In the genomic region with DNA sequence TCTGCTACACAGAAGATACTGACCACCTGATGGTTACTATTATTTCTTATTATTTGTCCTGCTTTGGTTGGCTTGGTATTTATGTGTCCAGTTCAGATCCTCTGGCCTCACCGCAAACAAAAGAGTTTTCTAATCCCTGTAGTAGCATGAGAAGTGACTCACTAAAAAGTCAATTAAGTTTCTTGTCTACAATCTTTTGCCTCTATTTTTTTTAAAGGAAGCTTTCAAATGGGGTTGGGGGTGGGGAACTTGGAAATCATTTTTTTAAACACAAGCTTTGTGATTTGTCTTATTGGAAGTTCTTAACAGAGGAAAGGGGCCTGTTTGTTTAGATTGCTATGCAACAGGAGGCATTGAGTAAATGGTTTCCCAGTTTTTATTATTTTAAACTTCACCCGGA, we compare ENCODE assay signal across 2 cellular contexts.
TF ChIP-seq lines count a peak whose summit lies in the region.

No MANE protein-coding gene starts in this region.

TF ChIP-seq in SK-N-SH, 30 proteins besides CTCF, POLR2A, EP300 and RAD21 (continued from another document):
- TF ChIP-seq, protein P1, sequence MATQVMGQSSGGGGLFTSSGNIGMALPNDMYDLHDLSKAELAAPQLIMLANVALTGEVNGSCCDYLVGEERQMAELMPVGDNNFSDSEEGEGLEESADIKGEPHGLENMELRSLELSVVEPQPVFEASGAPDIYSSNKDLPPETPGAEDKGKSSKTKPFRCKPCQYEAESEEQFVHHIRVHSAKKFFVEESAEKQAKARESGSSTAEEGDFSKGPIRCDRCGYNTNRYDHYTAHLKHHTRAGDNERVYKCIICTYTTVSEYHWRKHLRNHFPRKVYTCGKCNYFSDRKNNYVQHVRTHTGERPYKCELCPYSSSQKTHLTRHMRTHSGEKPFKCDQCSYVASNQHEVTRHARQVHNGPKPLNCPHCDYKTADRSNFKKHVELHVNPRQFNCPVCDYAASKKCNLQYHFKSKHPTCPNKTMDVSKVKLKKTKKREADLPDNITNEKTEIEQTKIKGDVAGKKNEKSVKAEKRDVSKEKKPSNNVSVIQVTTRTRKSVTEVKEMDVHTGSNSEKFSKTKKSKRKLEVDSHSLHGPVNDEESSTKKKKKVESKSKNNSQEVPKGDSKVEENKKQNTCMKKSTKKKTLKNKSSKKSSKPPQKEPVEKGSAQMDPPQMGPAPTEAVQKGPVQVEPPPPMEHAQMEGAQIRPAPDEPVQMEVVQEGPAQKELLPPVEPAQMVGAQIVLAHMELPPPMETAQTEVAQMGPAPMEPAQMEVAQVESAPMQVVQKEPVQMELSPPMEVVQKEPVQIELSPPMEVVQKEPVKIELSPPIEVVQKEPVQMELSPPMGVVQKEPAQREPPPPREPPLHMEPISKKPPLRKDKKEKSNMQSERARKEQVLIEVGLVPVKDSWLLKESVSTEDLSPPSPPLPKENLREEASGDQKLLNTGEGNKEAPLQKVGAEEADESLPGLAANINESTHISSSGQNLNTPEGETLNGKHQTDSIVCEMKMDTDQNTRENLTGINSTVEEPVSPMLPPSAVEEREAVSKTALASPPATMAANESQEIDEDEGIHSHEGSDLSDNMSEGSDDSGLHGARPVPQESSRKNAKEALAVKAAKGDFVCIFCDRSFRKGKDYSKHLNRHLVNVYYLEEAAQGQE (IDR thresholded peaks at IDR 0.05; ENCODE audit: low read depth, low read length) = no peak
- TF ChIP-seq TCF12 (IDR thresholded peaks at IDR 0.05) = no peak
- no peak for TF ChIP-seq POLR2AphosphoS5 (IDR thresholded peaks at IDR 0.05; ENCODE audit: low read depth, low read length)
- no peak for TF ChIP-seq FOXM1 (IDR thresholded peaks at IDR 0.05; ENCODE audit: low read depth)
- TF ChIP-seq CHD2 (IDR thresholded peaks at IDR 0.05; ENCODE audit: low read length, partially characterized antibody) = no peak
- TF ChIP-seq, protein P2, sequence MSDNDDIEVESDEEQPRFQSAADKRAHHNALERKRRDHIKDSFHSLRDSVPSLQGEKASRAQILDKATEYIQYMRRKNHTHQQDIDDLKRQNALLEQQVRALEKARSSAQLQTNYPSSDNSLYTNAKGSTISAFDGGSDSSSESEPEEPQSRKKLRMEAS (IDR thresholded peaks at IDR 0.05; ENCODE audit: low read depth) = no peak
- no peak for TF ChIP-seq TAF1 (IDR thresholded peaks at IDR 0.05; ENCODE audit: borderline replicate concordance, low read depth, low read length)
- no peak for TF ChIP-seq EZH2phosphoT487 (IDR thresholded peaks at IDR 0.05; ENCODE audit: borderline replicate concordance, low read depth)
- no peak for TF ChIP-seq GABPA (IDR thresholded peaks at IDR 0.05; ENCODE audit: low read depth)
- TF ChIP-seq, protein P3, sequence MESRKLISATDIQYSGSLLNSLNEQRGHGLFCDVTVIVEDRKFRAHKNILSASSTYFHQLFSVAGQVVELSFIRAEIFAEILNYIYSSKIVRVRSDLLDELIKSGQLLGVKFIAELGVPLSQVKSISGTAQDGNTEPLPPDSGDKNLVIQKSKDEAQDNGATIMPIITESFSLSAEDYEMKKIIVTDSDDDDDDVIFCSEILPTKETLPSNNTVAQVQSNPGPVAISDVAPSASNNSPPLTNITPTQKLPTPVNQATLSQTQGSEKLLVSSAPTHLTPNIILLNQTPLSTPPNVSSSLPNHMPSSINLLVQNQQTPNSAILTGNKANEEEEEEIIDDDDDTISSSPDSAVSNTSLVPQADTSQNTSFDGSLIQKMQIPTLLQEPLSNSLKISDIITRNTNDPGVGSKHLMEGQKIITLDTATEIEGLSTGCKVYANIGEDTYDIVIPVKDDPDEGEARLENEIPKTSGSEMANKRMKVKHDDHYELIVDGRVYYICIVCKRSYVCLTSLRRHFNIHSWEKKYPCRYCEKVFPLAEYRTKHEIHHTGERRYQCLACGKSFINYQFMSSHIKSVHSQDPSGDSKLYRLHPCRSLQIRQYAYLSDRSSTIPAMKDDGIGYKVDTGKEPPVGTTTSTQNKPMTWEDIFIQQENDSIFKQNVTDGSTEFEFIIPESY (IDR thresholded peaks at IDR 0.05; ENCODE audit: borderline replicate concordance, low read depth) = no peak
- TF ChIP-seq, protein P4, sequence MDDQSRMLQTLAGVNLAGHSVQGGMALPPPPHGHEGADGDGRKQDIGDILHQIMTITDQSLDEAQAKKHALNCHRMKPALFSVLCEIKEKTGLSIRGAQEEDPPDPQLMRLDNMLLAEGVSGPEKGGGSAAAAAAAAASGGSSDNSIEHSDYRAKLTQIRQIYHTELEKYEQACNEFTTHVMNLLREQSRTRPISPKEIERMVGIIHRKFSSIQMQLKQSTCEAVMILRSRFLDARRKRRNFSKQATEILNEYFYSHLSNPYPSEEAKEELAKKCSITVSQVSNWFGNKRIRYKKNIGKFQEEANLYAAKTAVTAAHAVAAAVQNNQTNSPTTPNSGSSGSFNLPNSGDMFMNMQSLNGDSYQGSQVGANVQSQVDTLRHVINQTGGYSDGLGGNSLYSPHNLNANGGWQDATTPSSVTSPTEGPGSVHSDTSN (IDR thresholded peaks at IDR 0.05) = no peak
- TF ChIP-seq, protein P5, sequence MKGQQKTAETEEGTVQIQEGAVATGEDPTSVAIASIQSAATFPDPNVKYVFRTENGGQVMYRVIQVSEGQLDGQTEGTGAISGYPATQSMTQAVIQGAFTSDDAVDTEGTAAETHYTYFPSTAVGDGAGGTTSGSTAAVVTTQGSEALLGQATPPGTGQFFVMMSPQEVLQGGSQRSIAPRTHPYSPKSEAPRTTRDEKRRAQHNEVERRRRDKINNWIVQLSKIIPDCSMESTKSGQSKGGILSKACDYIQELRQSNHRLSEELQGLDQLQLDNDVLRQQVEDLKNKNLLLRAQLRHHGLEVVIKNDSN (IDR thresholded peaks at IDR 0.05; ENCODE audit: borderline replicate concordance, low read depth) = no peak
- no peak for TF ChIP-seq GATA2 (CRISPR knock-in tag; IDR thresholded peaks at IDR 0.05)
- no peak for TF ChIP-seq YY1 (IDR thresholded peaks at IDR 0.05; ENCODE audit: low read depth)
- TF ChIP-seq MXI1 (IDR thresholded peaks at IDR 0.05; ENCODE audit: low read depth, low read length) = no peak
- TF ChIP-seq NFIC (IDR thresholded peaks at IDR 0.05; ENCODE audit: borderline replicate concordance) = no peak
- TF ChIP-seq JUND (IDR thresholded peaks at IDR 0.05) = no peak

TF ChIP-seq in SK-N-SH treated with all-trans-retinoic acid at 6 μM for 48 hours, 23 proteins besides CTCF, POLR2A, EP300 and RAD21 (continued from another document):
- TF ChIP-seq GLIS3 (CRISPR knock-in tag; IDR thresholded peaks at IDR 0.05) (no peak), CSDC2 (CRISPR knock-in tag; IDR thresholded peaks at IDR 0.05) (no peak), ZNF8 (CRISPR knock-in tag; IDR thresholded peaks at IDR 0.05) (no peak), TOX (CRISPR knock-in tag; IDR thresholded peaks at IDR 0.05; ENCODE audit: borderline replicate concordance) (no peak), ARNTL (CRISPR knock-in tag; IDR thresholded peaks at IDR 0.05; ENCODE audit: borderline replicate concordance, low read depth) (no peak), ZFP30 (CRISPR knock-in tag; IDR thresholded peaks at IDR 0.05) (no peak), RARB (CRISPR knock-in tag; IDR thresholded peaks at IDR 0.05) (no peak), BACH2 (CRISPR knock-in tag; IDR thresholded peaks at IDR 0.05; ENCODE audit: borderline replicate concordance) (no peak)
- TF ChIP-seq, protein P6, sequence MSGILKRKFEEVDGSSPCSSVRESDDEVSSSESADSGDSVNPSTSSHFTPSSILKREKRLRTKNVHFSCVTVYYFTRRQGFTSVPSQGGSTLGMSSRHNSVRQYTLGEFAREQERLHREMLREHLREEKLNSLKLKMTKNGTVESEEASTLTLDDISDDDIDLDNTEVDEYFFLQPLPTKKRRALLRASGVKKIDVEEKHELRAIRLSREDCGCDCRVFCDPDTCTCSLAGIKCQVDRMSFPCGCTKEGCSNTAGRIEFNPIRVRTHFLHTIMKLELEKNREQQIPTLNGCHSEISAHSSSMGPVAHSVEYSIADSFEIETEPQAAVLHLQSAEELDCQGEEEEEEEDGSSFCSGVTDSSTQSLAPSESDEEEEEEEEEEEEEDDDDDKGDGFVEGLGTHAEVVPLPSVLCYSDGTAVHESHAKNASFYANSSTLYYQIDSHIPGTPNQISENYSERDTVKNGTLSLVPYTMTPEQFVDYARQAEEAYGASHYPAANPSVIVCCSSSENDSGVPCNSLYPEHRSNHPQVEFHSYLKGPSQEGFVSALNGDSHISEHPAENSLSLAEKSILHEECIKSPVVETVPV (CRISPR knock-in tag; IDR thresholded peaks at IDR 0.05) = no peak
